1 cellular context compared by ENCODE assay signal in genomic region chr2:240905176-240905781, GRCh38.
TF ChIP-seq lines count a peak whose summit lies in the region.

No MANE protein-coding gene starts in this region.

TF ChIP-seq in HEK293, 187 proteins besides CTCF, POLR2A, EP300 and RAD21 (continued from another document and continues in another):
- TF ChIP-seq TCF7L2 (IDR thresholded peaks at IDR 0.05; ENCODE audit: borderline replicate concordance, low read depth, low read length) (no peak), ZNF707 (tag by site-specific recombination; IDR thresholded peaks at IDR 0.05) (no peak), ZNF514 (tag by site-specific recombination; IDR thresholded peaks at IDR 0.05) (no peak), ZNF366 (tag by site-specific recombination; conservative IDR thresholded peaks at IDR 0.05) (no peak), ZNF777 (tag by site-specific recombination; IDR thresholded peaks at IDR 0.05; ENCODE audit: borderline replicate concordance) (no peak), ZNF174 (tag by site-specific recombination; IDR thresholded peaks at IDR 0.05) (no peak), ZNF404 (tag by site-specific recombination; IDR thresholded peaks at IDR 0.05) (no peak), ZNF830 (tag by site-specific recombination; IDR thresholded peaks at IDR 0.05; ENCODE audit: low read depth) (no peak), ZNF626 (tag by site-specific recombination; IDR thresholded peaks at IDR 0.05) (no peak), ZFHX2 (tag by site-specific recombination; conservative IDR thresholded peaks at IDR 0.05) (no peak), ZFP69B (tag by site-specific recombination; IDR thresholded peaks at IDR 0.05) (0 out of 2 replicates have a peak, but pooled peaks have one; percentile 39), GLIS2 (tag by site-specific recombination; IDR thresholded peaks at IDR 0.05) (0 out of 2 replicates have a peak, but pooled peaks have one; percentile 34), SCRT1 (tag by site-specific recombination; IDR thresholded peaks at IDR 0.05; ENCODE audit: borderline replicate concordance) (no peak), SALL2 (tag by site-specific recombination; IDR thresholded peaks at IDR 0.05; ENCODE audit: borderline replicate concordance) (no peak), REPIN1 (tag by site-specific recombination; IDR thresholded peaks at IDR 0.05; ENCODE audit: low read depth) (no peak), SP3 (tag by site-specific recombination; IDR thresholded peaks at IDR 0.05) (no peak), ZNF76 (tag by site-specific recombination; IDR thresholded peaks at IDR 0.05; ENCODE audit: borderline replicate concordance, low read depth) (no peak), ZNF335 (tag by site-specific recombination; conservative IDR thresholded peaks at IDR 0.05) (0 out of 2 replicates have a peak, but pooled peaks have one; percentile 13), ZNF121 (tag by site-specific recombination; IDR thresholded peaks at IDR 0.05) (no peak), GLIS1 (tag by site-specific recombination; IDR thresholded peaks at IDR 0.05) (peak; percentile 87), MEIS1 (CRISPR knock-in tag; IDR thresholded peaks at IDR 0.05; ENCODE audit: borderline replicate concordance) (no peak), ZNF48 (tag by site-specific recombination; IDR thresholded peaks at IDR 0.05) (no peak), ZNF560 (tag by site-specific recombination; IDR thresholded peaks at IDR 0.05; ENCODE audit: borderline replicate concordance) (no peak), ZNF391 (tag by site-specific recombination; IDR thresholded peaks at IDR 0.05; ENCODE audit: borderline replicate concordance, low read depth) (no peak), ZBTB21 (tag by site-specific recombination; IDR thresholded peaks at IDR 0.05) (no peak), ZNF202 (tag by site-specific recombination; IDR thresholded peaks at IDR 0.05; ENCODE audit: borderline replicate concordance) (no peak), ZNF302 (tag by site-specific recombination; IDR thresholded peaks at IDR 0.05; ENCODE audit: low read depth) (no peak), GFI1B (tag by site-specific recombination; IDR thresholded peaks at IDR 0.05) (no peak), ZNF692 (tag by site-specific recombination; IDR thresholded peaks at IDR 0.05) (peak; percentile 64; the same call in 1 of the 2 replicates), ZNF473 (tag by site-specific recombination; IDR thresholded peaks at IDR 0.05) (no peak), ZNF416 (tag by site-specific recombination; IDR thresholded peaks at IDR 0.05) (no peak), ZBTB7A (tag by site-specific recombination; IDR thresholded peaks at IDR 0.05; ENCODE audit: low read depth) (no peak), ZBTB20 (tag by site-specific recombination; IDR thresholded peaks at IDR 0.05) (no peak), ZNF600 (tag by site-specific recombination; IDR thresholded peaks at IDR 0.05) (no peak), ZSCAN30 (tag by site-specific recombination; IDR thresholded peaks at IDR 0.05) (no peak), ZFP37 (tag by site-specific recombination; IDR thresholded peaks at IDR 0.05) (no peak), ZNF488 (tag by site-specific recombination; IDR thresholded peaks at IDR 0.05) (no peak), ZNF423 (tag by site-specific recombination; IDR thresholded peaks at IDR 0.05) (no peak), RBAK (tag by site-specific recombination; IDR thresholded peaks at IDR 0.05) (no peak), ZNF747 (tag by site-specific recombination; IDR thresholded peaks at IDR 0.05) (no peak), ZNF211 (tag by site-specific recombination; IDR thresholded peaks at IDR 0.05; ENCODE audit: low read depth) (no peak), ZNF785 (tag by site-specific recombination; IDR thresholded peaks at IDR 0.05) (no peak), ZNF324 (tag by site-specific recombination; IDR thresholded peaks at IDR 0.05) (no peak), TRIM28 (IDR thresholded peaks at IDR 0.05; ENCODE audit: borderline replicate concordance, low read length) (no peak), ZEB2 (tag by site-specific recombination; IDR thresholded peaks at IDR 0.05) (no peak), ZNF433 (tag by site-specific recombination; IDR thresholded peaks at IDR 0.05; ENCODE audit: low read depth) (no peak), BCL11A (tag by site-specific recombination; IDR thresholded peaks at IDR 0.05; ENCODE audit: low read depth) (no peak), ZNF561 (tag by site-specific recombination; IDR thresholded peaks at IDR 0.05; ENCODE audit: borderline replicate concordance) (no peak), ZNF555 (tag by site-specific recombination; conservative IDR thresholded peaks at IDR 0.05) (no peak), ZBTB48 (tag by site-specific recombination; IDR thresholded peaks at IDR 0.05) (0 out of 2 replicates have a peak, but pooled peaks have one; percentile 26), KLF1 (tag by site-specific recombination; IDR thresholded peaks at IDR 0.05) (peak; percentile 30; the same call in 1 of the 2 replicates), ZNF266 (tag by site-specific recombination; IDR thresholded peaks at IDR 0.05; ENCODE audit: low read depth) (no peak), ZFP3 (tag by site-specific recombination; IDR thresholded peaks at IDR 0.05; ENCODE audit: low read depth) (no peak), ZNF510 (tag by site-specific recombination; IDR thresholded peaks at IDR 0.05; ENCODE audit: insufficient replicate concordance) (no peak), ZNF248 (tag by site-specific recombination; IDR thresholded peaks at IDR 0.05) (no peak), IKZF3 (tag by site-specific recombination; IDR thresholded peaks at IDR 0.05) (no peak), PRDM10 (tag by site-specific recombination; IDR thresholded peaks at IDR 0.05) (no peak), ZBTB44 (tag by site-specific recombination; IDR thresholded peaks at IDR 0.05) (no peak)
- TF ChIP-seq, protein P1, sequence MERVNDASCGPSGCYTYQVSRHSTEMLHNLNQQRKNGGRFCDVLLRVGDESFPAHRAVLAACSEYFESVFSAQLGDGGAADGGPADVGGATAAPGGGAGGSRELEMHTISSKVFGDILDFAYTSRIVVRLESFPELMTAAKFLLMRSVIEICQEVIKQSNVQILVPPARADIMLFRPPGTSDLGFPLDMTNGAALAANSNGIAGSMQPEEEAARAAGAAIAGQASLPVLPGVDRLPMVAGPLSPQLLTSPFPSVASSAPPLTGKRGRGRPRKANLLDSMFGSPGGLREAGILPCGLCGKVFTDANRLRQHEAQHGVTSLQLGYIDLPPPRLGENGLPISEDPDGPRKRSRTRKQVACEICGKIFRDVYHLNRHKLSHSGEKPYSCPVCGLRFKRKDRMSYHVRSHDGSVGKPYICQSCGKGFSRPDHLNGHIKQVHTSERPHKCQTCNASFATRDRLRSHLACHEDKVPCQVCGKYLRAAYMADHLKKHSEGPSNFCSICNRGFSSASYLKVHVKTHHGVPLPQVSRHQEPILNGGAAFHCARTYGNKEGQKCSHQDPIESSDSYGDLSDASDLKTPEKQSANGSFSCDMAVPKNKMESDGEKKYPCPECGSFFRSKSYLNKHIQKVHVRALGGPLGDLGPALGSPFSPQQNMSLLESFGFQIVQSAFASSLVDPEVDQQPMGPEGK (tag by site-specific recombination; IDR thresholded peaks at IDR 0.05) = peak; percentile 34; the same call in 1 of the 2 replicates
- TF ChIP-seq, protein P2, sequence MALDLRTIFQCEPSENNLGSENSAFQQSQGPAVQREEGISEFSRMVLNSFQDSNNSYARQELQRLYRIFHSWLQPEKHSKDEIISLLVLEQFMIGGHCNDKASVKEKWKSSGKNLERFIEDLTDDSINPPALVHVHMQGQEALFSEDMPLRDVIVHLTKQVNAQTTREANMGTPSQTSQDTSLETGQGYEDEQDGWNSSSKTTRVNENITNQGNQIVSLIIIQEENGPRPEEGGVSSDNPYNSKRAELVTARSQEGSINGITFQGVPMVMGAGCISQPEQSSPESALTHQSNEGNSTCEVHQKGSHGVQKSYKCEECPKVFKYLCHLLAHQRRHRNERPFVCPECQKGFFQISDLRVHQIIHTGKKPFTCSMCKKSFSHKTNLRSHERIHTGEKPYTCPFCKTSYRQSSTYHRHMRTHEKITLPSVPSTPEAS (tag by site-specific recombination; IDR thresholded peaks at IDR 0.05) = no peak
- TF ChIP-seq, protein P3, sequence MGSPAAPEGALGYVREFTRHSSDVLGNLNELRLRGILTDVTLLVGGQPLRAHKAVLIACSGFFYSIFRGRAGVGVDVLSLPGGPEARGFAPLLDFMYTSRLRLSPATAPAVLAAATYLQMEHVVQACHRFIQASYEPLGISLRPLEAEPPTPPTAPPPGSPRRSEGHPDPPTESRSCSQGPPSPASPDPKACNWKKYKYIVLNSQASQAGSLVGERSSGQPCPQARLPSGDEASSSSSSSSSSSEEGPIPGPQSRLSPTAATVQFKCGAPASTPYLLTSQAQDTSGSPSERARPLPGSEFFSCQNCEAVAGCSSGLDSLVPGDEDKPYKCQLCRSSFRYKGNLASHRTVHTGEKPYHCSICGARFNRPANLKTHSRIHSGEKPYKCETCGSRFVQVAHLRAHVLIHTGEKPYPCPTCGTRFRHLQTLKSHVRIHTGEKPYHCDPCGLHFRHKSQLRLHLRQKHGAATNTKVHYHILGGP (tag by site-specific recombination; IDR thresholded peaks at IDR 0.05) = no peak
- TF ChIP-seq, protein P4, sequence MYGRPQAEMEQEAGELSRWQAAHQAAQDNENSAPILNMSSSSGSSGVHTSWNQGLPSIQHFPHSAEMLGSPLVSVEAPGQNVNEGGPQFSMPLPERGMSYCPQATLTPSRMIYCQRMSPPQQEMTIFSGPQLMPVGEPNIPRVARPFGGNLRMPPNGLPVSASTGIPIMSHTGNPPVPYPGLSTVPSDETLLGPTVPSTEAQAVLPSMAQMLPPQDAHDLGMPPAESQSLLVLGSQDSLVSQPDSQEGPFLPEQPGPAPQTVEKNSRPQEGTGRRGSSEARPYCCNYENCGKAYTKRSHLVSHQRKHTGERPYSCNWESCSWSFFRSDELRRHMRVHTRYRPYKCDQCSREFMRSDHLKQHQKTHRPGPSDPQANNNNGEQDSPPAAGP (tag by site-specific recombination; IDR thresholded peaks at IDR 0.05) = 0 out of 2 replicates have a peak, but pooled peaks have one; percentile 43
- TF ChIP-seq, protein P5, sequence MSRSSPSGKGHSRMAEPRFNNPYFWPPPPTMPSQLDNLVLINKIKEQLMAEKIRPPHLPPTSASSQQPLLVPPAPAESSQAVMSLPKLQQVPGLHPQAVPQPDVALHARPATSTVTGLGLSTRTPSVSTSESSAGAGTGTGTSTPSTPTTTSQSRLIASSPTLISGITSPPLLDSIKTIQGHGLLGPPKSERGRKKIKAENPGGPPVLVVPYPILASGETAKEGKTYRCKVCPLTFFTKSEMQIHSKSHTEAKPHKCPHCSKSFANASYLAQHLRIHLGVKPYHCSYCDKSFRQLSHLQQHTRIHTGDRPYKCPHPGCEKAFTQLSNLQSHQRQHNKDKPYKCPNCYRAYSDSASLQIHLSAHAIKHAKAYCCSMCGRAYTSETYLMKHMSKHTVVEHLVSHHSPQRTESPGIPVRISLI (tag by site-specific recombination; IDR thresholded peaks at IDR 0.05) = no peak
